14 cellular contexts compared by ENCODE assay signal in genomic region chr4:176548571-176548970, GRCh38.
A peak's percentile ranks its signal among the peaks of the same experiment; 100 is the strongest.
DNase-seq lines count a peak whose midpoint lies in the region; ATAC-seq, FAIRE-seq and TF ChIP-seq lines count a peak whose summit lies in the region.
"Had no signal": no experiment of that assay in that cellular context is flagged by ENCODE, and none has a peak within 500 bp of the region (broad histone marks: within the 10 kb centered on the region; RNA-seq: fewer than 3 reads in every experiment).

No MANE protein-coding gene starts in this region.

- H3K9ac ChIP-seq in HepG2 (ENCODE audit: insufficient read depth, low read depth, low read length), result no peak overlapping the region

- no peak overlapping the region for H2AFZ ChIP-seq in HepG2 (ENCODE audit: low read length)

- H3K36me3 ChIP-seq in kidney epithelial cell (ENCODE audit: control insufficient read depth, insufficient read depth, low read length) (no peaks in the 10 kb centered on the region), HepG2 (replicated peaks in 1 of 2; ENCODE audit: control insufficient read depth in 1 of 2, insufficient read depth in 2 of 2, low read length in 2 of 2) (no peaks in the 10 kb centered on the region)
- H3K36me3 ChIP-seq: upper lobe of right lung had no signal

- no peaks in the 10 kb centered on the region for H3K79me2 ChIP-seq in HepG2 (ENCODE audit: insufficient read depth, low read length)

- no peak overlapping the region for H3K27ac ChIP-seq in HepG2 (ENCODE audit: extremely low read length, insufficient read depth, low read length)
- H3K27ac ChIP-seq: upper lobe of right lung had no signal

- H3K4me3 ChIP-seq in AG04449 (ENCODE audit: low read depth, low read length) (no peak overlapping the region), kidney epithelial cell (ENCODE audit: low read depth, low read length) (no peak overlapping the region), HepG2 (replicated peaks in 1 of 3; ENCODE audit: insufficient read depth in 1 of 3, low read depth in 2 of 3, low read length in 3 of 3) (no peak overlapping the region)
- H3K4me3 ChIP-seq: upper lobe of right lung had no signal

- CTCF ChIA-PET in AG04449 (lab: Yijun Ruan, JAX) (no interaction called here), HepG2 (lab: Yijun Ruan, JAX; ENCODE audit: low intra/inter-chr PET ratio, low total read pairs) (no interaction called here)

- H3K27me3 ChIP-seq in kidney epithelial cell (ENCODE audit: control insufficient read depth, insufficient read depth, low read length), result no peaks in the 10 kb centered on the region
- H3K27me3 ChIP-seq in HepG2 (ENCODE audit: control insufficient read depth in 1 of 2, insufficient read depth in 2 of 2, low read length in 2 of 2), result no peaks in the 10 kb centered on the region
- H3K27me3 ChIP-seq: upper lobe of right lung had no signal

- TF ChIP-seq EP300 in HepG2 (IDR thresholded peaks at IDR 0.05; ENCODE audit: low read depth in 2 of 2, low read length in 2 of 2), result no peak
- no peak for TF ChIP-seq EP300 in HepG2 (CRISPR knock-in tag; IDR thresholded peaks at IDR 0.05; ENCODE audit: borderline replicate concordance)

- H4K20me1 ChIP-seq in HepG2 (ENCODE audit: insufficient read depth, low read length), result no peaks in the 10 kb centered on the region

- intact Hi-C loops in HepG2 (cut with micrococcal nuclease; ENCODE audit: unreplicated experiment), result no loop called here

- TF ChIP-seq CTCF in AG04449 (IDR thresholded peaks at IDR 0.05; ENCODE audit: insufficient read depth, low read length, missing control alignments), result no peak
- no peak for TF ChIP-seq CTCF in kidney epithelial cell (IDR thresholded peaks at IDR 0.05; ENCODE audit: insufficient read depth, low read length, poor library complexity, severe bottlenecking)
- TF ChIP-seq CTCF in HepG2 (CRISPR knock-in tag; IDR thresholded peaks at IDR 0.05), result no peak

- no peak for FAIRE-seq in HepG2 (lab: Jason Lieb, UNC)

- WGBS in HepG2 (ENCODE audit: low lambda C conversion rate), result 8% methylated on average over 4 of the region's 4 CpGs

- H3K9me3 ChIP-seq in HepG2 (ENCODE audit: low read length), result no peaks in the 10 kb centered on the region
- H3K9me3 ChIP-seq: upper lobe of right lung had no signal

- TF ChIP-seq POLR2A in HepG2 (IDR thresholded peaks at IDR 0.05; ENCODE audit: insufficient read depth in 1 of 2, low read depth in 2 of 2, low read length in 2 of 2), result no peak

- no TSS peak for BruUV-seq in HepG2 (replicated peaks; lab: Mats Ljungman, UMichigan)

- ATAC-seq in HepG2, result no peak
- ATAC-seq: Right ventricle myocardium inferior; stimulated activated memory B cell treated with anti-CD40 and anti-IgM and Interleukin-4, amounts not matched to agents 10 μg/mL and 1 μg/mL and 100 μg/mL, for 72 hours; upper lobe of right lung had no signal

- no peaks in the 10 kb centered on the region for H3K4me1 ChIP-seq in HepG2 (ENCODE audit: insufficient read depth, low read length)
- H3K4me1 ChIP-seq: upper lobe of right lung had no signal

- DNase-seq in AG04449 (ENCODE audit: low read depth, low spot score), result peak; percentile 40
- DNase-seq in HS-27A (ENCODE audit: low read depth), result peak; percentile 72
- DNase-seq in amniotic stem cell (lab: John Stamatoyannopoulos, UW), result peak; percentile 26
- peak; percentile 39 for DNase-seq in kidney epithelial cell (ENCODE audit: low read depth)
- DNase-seq in NCI-H82 (lab: John Stamatoyannopoulos, UW), result no peak
- no peak for DNase-seq in ureter (ENCODE audit: low spot score)
- DNase-seq in HepG2 (ENCODE audit: low spot score), result no peak
- no peak for DNase-seq in NCI-H1436 treated with DMSO at 0.1 percent for 48 hours (lab: John Stamatoyannopoulos, UW)
- DNase-seq: ACHN, foreskin melanocyte, T1000, upper lobe of right lung had no signal

- in situ Hi-C loops in HepG2 (cut with HindIII; ENCODE audit: extremely low pct_ligation_motif_present, low pct_unique_long_range_greater_than_20kb), result no loop called here

- POLR2A ChIA-PET in AG04449 (lab: Yijun Ruan, JAX), result no interaction called here
- POLR2A ChIA-PET in HepG2 (lab: Yijun Ruan, JAX), result no interaction called here

- no peak overlapping the region for H3K4me2 ChIP-seq in HepG2 (ENCODE audit: low read depth, low read length)

- TF ChIP-seq RAD21 in HepG2 (CRISPR knock-in tag; IDR thresholded peaks at IDR 0.05), result no peak

TF ChIP-seq in HepG2, 621 proteins besides CTCF, POLR2A, EP300 and RAD21:
- TF ChIP-seq ZMYM2 (CRISPR knock-in tag; IDR thresholded peaks at IDR 0.05), result no peak
- TF ChIP-seq ZNF253 (CRISPR knock-in tag; IDR thresholded peaks at IDR 0.05; ENCODE audit: borderline replicate concordance), result no peak
- no peak for TF ChIP-seq ZNF225 (CRISPR knock-in tag; IDR thresholded peaks at IDR 0.05)
- no peak for TF ChIP-seq ZNF609 (CRISPR knock-in tag; IDR thresholded peaks at IDR 0.05; ENCODE audit: borderline replicate concordance)
- TF ChIP-seq KDM6A (CRISPR knock-in tag; IDR thresholded peaks at IDR 0.05; ENCODE audit: low read depth), result no peak
- no peak for TF ChIP-seq GMEB1 (CRISPR knock-in tag; IDR thresholded peaks at IDR 0.05; ENCODE audit: borderline replicate concordance)
- no peak for TF ChIP-seq FOXA1 (IDR thresholded peaks at IDR 0.05)
- no peak for TF ChIP-seq FOXA1 (CRISPR knock-in tag; IDR thresholded peaks at IDR 0.05)
- TF ChIP-seq ASH2L (IDR thresholded peaks at IDR 0.05; ENCODE audit: insufficient read length, low read depth, low read length), result no peak
- TF ChIP-seq THAP11 (CRISPR knock-in tag; IDR thresholded peaks at IDR 0.05), result no peak
- no peak for TF ChIP-seq HNRNPH1 (optimal IDR thresholded peaks at IDR 0.05; ENCODE audit: low read depth, low read length)
- no peak for TF ChIP-seq ZNF335 (CRISPR knock-in tag; IDR thresholded peaks at IDR 0.05)

Comparison
In these comparisons a context has a peak if more than half of its experiments do, and no peak if none do; other contexts are left out.
1. DNase-seq: peak in AG04449 (single experiment), HS-27A (single experiment), amniotic stem cell (single experiment) and kidney epithelial cell (single experiment); none in NCI-H82 (single experiment), ureter (single experiment), HepG2 (single experiment) and NCI-H1436 treated with DMSO at 0.1 percent for 48 hours (single experiment).